20 cellular contexts compared by ENCODE assay signal in genomic region chr2:129301431-129301913, GRCh38.
DNase-seq lines count a peak whose midpoint lies in the region; ATAC-seq, FAIRE-seq and TF ChIP-seq lines count a peak whose summit lies in the region.
"Had no signal": no experiment of that assay in that cellular context is flagged by ENCODE, and none has a peak within 500 bp of the region (broad histone marks: within the 10 kb centered on the region; RNA-seq: fewer than 3 reads in every experiment).

No MANE protein-coding gene starts in this region.

- H3K4me3 ChIP-seq in heart right ventricle (no peak overlapping the region), aorta (ENCODE audit: low read length in 2 of 2) (no peak overlapping the region), kidney (ENCODE audit: low read length in 2 of 2) (no peak overlapping the region)
- H3K4me3 ChIP-seq: BLaER1, SJCRH30 had no signal

- intact Hi-C loops in heart right ventricle (cut with DNase I), result no loop called here
- intact Hi-C loops in aorta (cut with DNase I), result no loop called here
- intact Hi-C loops in kidney (cut with DNase I), result no loop called here

- TF ChIP-seq CTCF in heart right ventricle (IDR thresholded peaks at IDR 0.05) (no peak), kidney (IDR thresholded peaks at IDR 0.05; ENCODE audit: borderline replicate concordance, extremely low read depth, insufficient read depth) (no peak)

- POLR2A ChIA-PET in T-cell (lab: Charles Lee), result interaction anchor here in 1 of 2 donors (0.7 kb wide), 1 partner anchor 45 kb away, joined by 3 read pairs; no protein-coding TSS in a partner anchor
- POLR2A ChIA-PET in activated CD8-positive, alpha-beta T cell treated with anti-CD3 and anti-CD28 coated beads, Interleukin-2, amount 10 ng/mL, durations not matched to agents 7 days and 5 days (lab: Charles Lee), result no interaction called here

- H3K27me3 Mint-ChIP-seq in T-cell, result peaks cover 0 to 4% of the 10 kb centered on the region in 2 donors
- H3K27me3 Mint-ChIP-seq in activated CD8-positive, alpha-beta T cell treated with anti-CD3 and anti-CD28 coated beads, Interleukin-2, amount 10 ng/mL, durations not matched to agents 7 days and 5 days (ENCODE audit: low read depth), result no peaks in the 10 kb centered on the region
- H3K27me3 Mint-ChIP-seq: central memory CD8-positive, alpha-beta T cell had no signal

- no peak overlapping the region for H3K4me3 Mint-ChIP-seq in T-cell
- H3K4me3 Mint-ChIP-seq in activated CD8-positive, alpha-beta T cell treated with anti-CD3 and anti-CD28 coated beads, Interleukin-2, amount 10 ng/mL, durations not matched to agents 7 days and 5 days, result no peak overlapping the region
- H3K4me3 Mint-ChIP-seq: activated T-cell treated with anti-CD3 and anti-CD28 coated beads, Interleukin-2, amount 50 U/mL, for 72 hours; central memory CD8-positive, alpha-beta T cell; T-helper 2 cell treated with Interferon-gamma antibody and Interleukin-4, amounts not matched to agents 5 μg/mL and 100 μg/mL, for 36 hours had no signal

- no peaks in the 10 kb centered on the region for H3K36me3 Mint-ChIP-seq in T-cell
- H3K36me3 Mint-ChIP-seq in activated CD8-positive, alpha-beta T cell treated with anti-CD3 and anti-CD28 coated beads, Interleukin-2, amount 10 ng/mL, durations not matched to agents 7 days and 5 days (ENCODE audit: low read depth), result no peaks in the 10 kb centered on the region

- H3K9me3 Mint-ChIP-seq in T-cell, result no peaks in the 10 kb centered on the region
- no peaks in the 10 kb centered on the region for H3K9me3 Mint-ChIP-seq in activated CD8-positive, alpha-beta T cell treated with anti-CD3 and anti-CD28 coated beads, Interleukin-2, amount 10 ng/mL, durations not matched to agents 7 days and 5 days (ENCODE audit: insufficient read depth)
- H3K9me3 Mint-ChIP-seq: central memory CD8-positive, alpha-beta T cell; T-helper 2 cell treated with Interferon-gamma antibody and Interleukin-4, amounts not matched to agents 5 μg/mL and 100 μg/mL, for 36 hours had no signal

- H3K36me3 ChIP-seq in heart right ventricle (no peaks in the 10 kb centered on the region), aorta (ENCODE audit: control insufficient read depth in 1 of 2, insufficient read depth in 2 of 2, low read length in 1 of 2) (no peaks in the 10 kb centered on the region), kidney (ENCODE audit: control insufficient read depth in 1 of 2, insufficient read depth in 2 of 2, low read length in 2 of 2) (no peaks in the 10 kb centered on the region)
- H3K36me3 ChIP-seq: BLaER1, SJCRH30 had no signal

- no peak for FAIRE-seq in kidney (lab: Jason Lieb, UNC)
- FAIRE-seq: small intestine had no signal

- ATAC-seq in heart right ventricle (peak in 7 of 8 donors; percentile 35 to 88 (median 65)), aorta (ENCODE audit: low FRiP score) (peak; percentile 83), T-cell (replicated peaks in 1 of 4) (no peak)
- no peak for ATAC-seq in activated CD8-positive, alpha-beta T cell treated with anti-CD3 and anti-CD28 coated beads, Interleukin-2, amount 10 ng/mL, durations not matched to agents 7 days and 5 days
- ATAC-seq: activated T-cell treated with anti-CD3 and anti-CD28 coated beads, Interleukin-2, amount 50 U/mL, for 72 hours; left colon had no signal

- CTCF ChIA-PET in T-cell (lab: Charles Lee), result no interaction called here
- CTCF ChIA-PET in activated CD8-positive, alpha-beta T cell treated with anti-CD3 and anti-CD28 coated beads, Interleukin-2, amount 10 ng/mL, durations not matched to agents 7 days and 5 days (lab: Charles Lee), result no interaction called here

- H3K27ac Mint-ChIP-seq in T-cell, result no peak overlapping the region
- H3K27ac Mint-ChIP-seq in activated CD8-positive, alpha-beta T cell treated with anti-CD3 and anti-CD28 coated beads, Interleukin-2, amount 10 ng/mL, durations not matched to agents 7 days and 5 days, result no peak overlapping the region
- H3K27ac Mint-ChIP-seq: activated T-cell treated with anti-CD3 and anti-CD28 coated beads, Interleukin-2, amount 50 U/mL, for 72 hours; T-helper 2 cell treated with Interferon-gamma antibody and Interleukin-4, amounts not matched to agents 5 μg/mL and 100 μg/mL, for 36 hours had no signal

- H3K27me3 ChIP-seq in heart right ventricle (peaks cover 0 to 3% (median 0%) of the 10 kb centered on the region in 7 donors), aorta (ENCODE audit: control insufficient read depth in 1 of 2, insufficient read depth in 2 of 2, low read length in 1 of 2) (no peaks in the 10 kb centered on the region)
- H3K27me3 ChIP-seq: BLaER1, SJCRH30 had no signal

- H3K9ac ChIP-seq in kidney (ENCODE audit: low read length in 2 of 2), result no peak overlapping the region
- H3K9ac ChIP-seq: BLaER1, KMS-11, parathyroid adenoma had no signal

- H3K9me3 ChIP-seq in heart right ventricle (peaks cover 0 to 16% (median 0%) of the 10 kb centered on the region in 11 donors), aorta (ENCODE audit: control insufficient read depth, low read length) (no peaks in the 10 kb centered on the region), kidney (ENCODE audit: control insufficient read depth in 1 of 2, low read length in 2 of 2) (no peaks in the 10 kb centered on the region)
- H3K9me3 ChIP-seq: BLaER1, SJCRH30 had no signal

- H3K27ac ChIP-seq in heart right ventricle (peak overlapping the region in 7 of 10 donors; percentile 10 to 65 (median 31)), aorta (ENCODE audit: low read depth in 1 of 2, low read length in 2 of 2) (peak overlapping the region in 1 of 2 donors; percentile 64), kidney (ENCODE audit: low read depth in 2 of 2, low read length in 2 of 2) (no peak overlapping the region)
- H3K27ac ChIP-seq: BLaER1, KMS-11, parathyroid adenoma, SJCRH30 had no signal

- no peaks in the 10 kb centered on the region for H3K4me1 Mint-ChIP-seq in T-cell
- no peaks in the 10 kb centered on the region for H3K4me1 Mint-ChIP-seq in activated CD8-positive, alpha-beta T cell treated with anti-CD3 and anti-CD28 coated beads, Interleukin-2, amount 10 ng/mL, durations not matched to agents 7 days and 5 days (ENCODE audit: low read depth)
- H3K4me1 Mint-ChIP-seq: central memory CD8-positive, alpha-beta T cell had no signal

- WGBS in heart right ventricle, 2 donors, result 31 to 36% methylated on average over 5 of the region's 5 CpGs
- WGBS in aorta, 2 donors, result 4 to 5% methylated on average over 5 of the region's 5 CpGs

- H3K4me1 ChIP-seq in heart right ventricle (peaks cover 0 to 25% (median 16%) of the 10 kb centered on the region in 9 donors), aorta (ENCODE audit: control insufficient read depth in 1 of 2, insufficient read depth in 2 of 2, low read length in 2 of 2) (peaks cover 7 to 19% of the 10 kb centered on the region in 2 donors), kidney (ENCODE audit: control insufficient read depth in 1 of 2, insufficient read depth in 1 of 2, low read depth in 1 of 2, low read length in 2 of 2) (peaks cover 2 to 5% of the 10 kb centered on the region in 2 donors)
- H3K4me1 ChIP-seq: BLaER1, parathyroid adenoma, SJCRH30 had no signal

- DNase-seq in astrocyte of the hippocampus (ENCODE audit: low read depth, low spot score), result peak; percentile 91
- DNase-seq in heart right ventricle, result peak in 1 of 2 donors; percentile 8
- peak; percentile 67 for DNase-seq in occipital lobe (lab: John Stamatoyannopoulos, UW)
- DNase-seq in aorta, result no peak
- no peak for DNase-seq in T-cell
- DNase-seq in activated CD8-positive, alpha-beta T cell treated with anti-CD3 and anti-CD28 coated beads, Interleukin-2, amount 10 ng/mL, durations not matched to agents 7 days and 5 days, result no peak
- DNase-seq in kidney, result no peak
- DNase-seq: activated CD4-positive, CD25-positive, alpha-beta regulatory T cell; activated T-cell treated with anti-CD3 and anti-CD28 coated beads, Interleukin-2, amount 50 U/mL, for 72 hours; left colon; NCI-H1105; NCI-H2171 treated with DMSO at 0.1 percent for 48 hours; SJCRH30; small intestine; stimulated activated CD4-positive, alpha-beta T cell treated with anti-CD3 and anti-CD28 coated beads, Interleukin-4, amount 100 ng/mL, for 1 hour had no signal

Comparison
In these comparisons a context has a peak if more than half of its experiments do, and no peak if none do; other contexts are left out.
1. DNase-seq: peak in astrocyte of the hippocampus (single experiment) and occipital lobe (single experiment); none in aorta (0 of 2), T-cell (0 of 34), activated CD8-positive, alpha-beta T cell treated with anti-CD3 and anti-CD28 coated beads, Interleukin-2, amount 10 ng/mL, durations not matched to agents 7 days and 5 days (single experiment) and kidney (single experiment).
2. ATAC-seq: peak in heart right ventricle (7 of 8) and aorta (single experiment); none in T-cell (0 of 4) and activated CD8-positive, alpha-beta T cell treated with anti-CD3 and anti-CD28 coated beads, Interleukin-2, amount 10 ng/mL, durations not matched to agents 7 days and 5 days (single experiment).
3. H3K27ac ChIP-seq: peak in heart right ventricle (7 of 10); none in kidney (0 of 2).